ENCODE assay signal across 1 cellular context in genomic region chr6:28345201-28345600, GRCh38.
TF ChIP-seq lines count a peak whose summit lies in the region.

No MANE protein-coding gene starts in this region.

TF ChIP-seq in HepG2, 621 proteins besides CTCF, POLR2A, EP300 and RAD21 (continued from another document and continues in another):
- TF ChIP-seq ZNF567 (CRISPR knock-in tag; IDR thresholded peaks at IDR 0.05; ENCODE audit: borderline replicate concordance) = no peak
- TF ChIP-seq, protein P1, sequence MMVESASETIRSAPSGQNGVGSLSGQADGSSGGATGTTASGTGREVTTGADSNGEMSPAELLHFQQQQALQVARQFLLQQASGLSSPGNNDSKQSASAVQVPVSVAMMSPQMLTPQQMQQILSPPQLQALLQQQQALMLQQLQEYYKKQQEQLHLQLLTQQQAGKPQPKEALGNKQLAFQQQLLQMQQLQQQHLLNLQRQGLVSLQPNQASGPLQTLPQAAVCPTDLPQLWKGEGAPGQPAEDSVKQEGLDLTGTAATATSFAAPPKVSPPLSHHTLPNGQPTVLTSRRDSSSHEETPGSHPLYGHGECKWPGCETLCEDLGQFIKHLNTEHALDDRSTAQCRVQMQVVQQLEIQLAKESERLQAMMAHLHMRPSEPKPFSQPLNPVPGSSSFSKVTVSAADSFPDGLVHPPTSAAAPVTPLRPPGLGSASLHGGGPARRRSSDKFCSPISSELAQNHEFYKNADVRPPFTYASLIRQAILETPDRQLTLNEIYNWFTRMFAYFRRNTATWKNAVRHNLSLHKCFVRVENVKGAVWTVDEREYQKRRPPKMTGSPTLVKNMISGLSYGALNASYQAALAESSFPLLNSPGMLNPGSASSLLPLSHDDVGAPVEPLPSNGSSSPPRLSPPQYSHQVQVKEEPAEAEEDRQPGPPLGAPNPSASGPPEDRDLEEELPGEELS (CRISPR knock-in tag; IDR thresholded peaks at IDR 0.05) = peak; percentile 43; the same call in 1 of the 2 replicates
- TF ChIP-seq ZBTB20 (CRISPR knock-in tag; IDR thresholded peaks at IDR 0.05; ENCODE audit: borderline replicate concordance, low read depth) = peak; percentile 74; the same call in 1 of the 2 replicates
- no peak for TF ChIP-seq SRSF1 (optimal IDR thresholded peaks at IDR 0.05; ENCODE audit: low read depth, low read length)
- TF ChIP-seq, protein P2, sequence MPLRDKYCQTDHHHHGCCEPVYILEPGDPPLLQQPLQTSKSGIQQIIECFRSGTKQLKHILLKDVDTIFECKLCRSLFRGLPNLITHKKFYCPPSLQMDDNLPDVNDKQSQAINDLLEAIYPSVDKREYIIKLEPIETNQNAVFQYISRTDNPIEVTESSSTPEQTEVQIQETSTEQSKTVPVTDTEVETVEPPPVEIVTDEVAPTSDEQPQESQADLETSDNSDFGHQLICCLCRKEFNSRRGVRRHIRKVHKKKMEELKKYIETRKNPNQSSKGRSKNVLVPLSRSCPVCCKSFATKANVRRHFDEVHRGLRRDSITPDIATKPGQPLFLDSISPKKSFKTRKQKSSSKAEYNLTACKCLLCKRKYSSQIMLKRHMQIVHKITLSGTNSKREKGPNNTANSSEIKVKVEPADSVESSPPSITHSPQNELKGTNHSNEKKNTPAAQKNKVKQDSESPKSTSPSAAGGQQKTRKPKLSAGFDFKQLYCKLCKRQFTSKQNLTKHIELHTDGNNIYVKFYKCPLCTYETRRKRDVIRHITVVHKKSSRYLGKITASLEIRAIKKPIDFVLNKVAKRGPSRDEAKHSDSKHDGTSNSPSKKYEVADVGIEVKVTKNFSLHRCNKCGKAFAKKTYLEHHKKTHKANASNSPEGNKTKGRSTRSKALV (CRISPR knock-in tag; IDR thresholded peaks at IDR 0.05) = no peak
- TF ChIP-seq PATZ1 (CRISPR knock-in tag; IDR thresholded peaks at IDR 0.05) = peak; percentile 43; the same call in 1 of the 2 replicates
- TF ChIP-seq RBM39 (IDR thresholded peaks at IDR 0.05; ENCODE audit: low read depth, low read length, poor library complexity, severe bottlenecking) = no peak
- TF ChIP-seq, protein P3, sequence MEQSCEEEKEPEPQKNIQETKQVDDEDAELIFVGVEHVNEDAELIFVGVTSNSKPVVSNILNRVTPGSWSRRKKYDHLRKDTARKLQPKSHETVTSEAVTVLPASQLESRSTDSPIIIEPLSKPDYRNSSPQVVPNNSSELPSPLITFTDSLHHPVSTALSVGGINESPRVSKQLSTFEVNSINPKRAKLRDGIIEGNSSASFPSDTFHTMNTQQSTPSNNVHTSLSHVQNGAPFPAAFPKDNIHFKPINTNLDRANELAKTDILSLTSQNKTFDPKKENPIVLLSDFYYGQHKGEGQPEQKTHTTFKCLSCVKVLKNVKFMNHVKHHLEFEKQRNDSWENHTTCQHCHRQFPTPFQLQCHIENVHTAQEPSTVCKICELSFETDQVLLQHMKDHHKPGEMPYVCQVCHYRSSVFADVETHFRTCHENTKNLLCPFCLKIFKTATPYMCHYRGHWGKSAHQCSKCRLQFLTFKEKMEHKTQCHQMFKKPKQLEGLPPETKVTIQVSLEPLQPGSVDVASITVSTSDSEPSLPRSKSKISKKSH (CRISPR knock-in tag; IDR thresholded peaks at IDR 0.05; ENCODE audit: borderline replicate concordance) = no peak
- TF ChIP-seq, protein P4, sequence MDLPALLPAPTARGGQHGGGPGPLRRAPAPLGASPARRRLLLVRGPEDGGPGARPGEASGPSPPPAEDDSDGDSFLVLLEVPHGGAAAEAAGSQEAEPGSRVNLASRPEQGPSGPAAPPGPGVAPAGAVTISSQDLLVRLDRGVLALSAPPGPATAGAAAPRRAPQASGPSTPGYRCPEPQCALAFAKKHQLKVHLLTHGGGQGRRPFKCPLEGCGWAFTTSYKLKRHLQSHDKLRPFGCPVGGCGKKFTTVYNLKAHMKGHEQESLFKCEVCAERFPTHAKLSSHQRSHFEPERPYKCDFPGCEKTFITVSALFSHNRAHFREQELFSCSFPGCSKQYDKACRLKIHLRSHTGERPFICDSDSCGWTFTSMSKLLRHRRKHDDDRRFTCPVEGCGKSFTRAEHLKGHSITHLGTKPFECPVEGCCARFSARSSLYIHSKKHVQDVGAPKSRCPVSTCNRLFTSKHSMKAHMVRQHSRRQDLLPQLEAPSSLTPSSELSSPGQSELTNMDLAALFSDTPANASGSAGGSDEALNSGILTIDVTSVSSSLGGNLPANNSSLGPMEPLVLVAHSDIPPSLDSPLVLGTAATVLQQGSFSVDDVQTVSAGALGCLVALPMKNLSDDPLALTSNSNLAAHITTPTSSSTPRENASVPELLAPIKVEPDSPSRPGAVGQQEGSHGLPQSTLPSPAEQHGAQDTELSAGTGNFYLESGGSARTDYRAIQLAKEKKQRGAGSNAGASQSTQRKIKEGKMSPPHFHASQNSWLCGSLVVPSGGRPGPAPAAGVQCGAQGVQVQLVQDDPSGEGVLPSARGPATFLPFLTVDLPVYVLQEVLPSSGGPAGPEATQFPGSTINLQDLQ (CRISPR knock-in tag; IDR thresholded peaks at IDR 0.05) = no peak
- no peak for TF ChIP-seq MYC (CRISPR knock-in tag; IDR thresholded peaks at IDR 0.05; ENCODE audit: borderline replicate concordance)
- TF ChIP-seq ZBTB42 (CRISPR knock-in tag; IDR thresholded peaks at IDR 0.05) = no peak
- TF ChIP-seq KMT2A (CRISPR knock-in tag; IDR thresholded peaks at IDR 0.05) = no peak
- TF ChIP-seq TBX2 (CRISPR knock-in tag; IDR thresholded peaks at IDR 0.05; ENCODE audit: borderline replicate concordance) = peak; percentile 33; the same call in 1 of the 2 replicates
- peak; percentile 73 for TF ChIP-seq SALL1 (CRISPR knock-in tag; IDR thresholded peaks at IDR 0.05)
- TF ChIP-seq MED13 (CRISPR knock-in tag; IDR thresholded peaks at IDR 0.05) = no peak
- TF ChIP-seq ZFX (CRISPR knock-in tag; IDR thresholded peaks at IDR 0.05; ENCODE audit: low read depth) = no peak
- no peak for TF ChIP-seq ZNF674 (CRISPR knock-in tag; IDR thresholded peaks at IDR 0.05; ENCODE audit: low read depth)
- TF ChIP-seq MEIS1 (CRISPR knock-in tag; IDR thresholded peaks at IDR 0.05; ENCODE audit: borderline replicate concordance) = no peak
- TF ChIP-seq PLSCR1 (CRISPR knock-in tag; IDR thresholded peaks at IDR 0.05; ENCODE audit: borderline replicate concordance) = no peak
- peak; percentile 52; the same call in 1 of the 2 replicates for TF ChIP-seq SOX5 (CRISPR knock-in tag; IDR thresholded peaks at IDR 0.05; ENCODE audit: borderline replicate concordance)
- TF ChIP-seq ZNF703 (CRISPR knock-in tag; IDR thresholded peaks at IDR 0.05; ENCODE audit: borderline replicate concordance) = no peak
- TF ChIP-seq HNF4G (IDR thresholded peaks at IDR 0.05; ENCODE audit: borderline replicate concordance, low read depth, low read length) = peak; percentile 12; the same call in 1 of the 2 replicates
- TF ChIP-seq HNF4G (CRISPR knock-in tag; IDR thresholded peaks at IDR 0.05; ENCODE audit: borderline replicate concordance, low read depth) = no peak
- peak; percentile 78 for TF ChIP-seq TEAD3 (CRISPR knock-in tag; optimal IDR thresholded peaks at IDR 0.05; ENCODE audit: borderline replicate concordance)
- TF ChIP-seq ZNF614 (CRISPR knock-in tag; IDR thresholded peaks at IDR 0.05; ENCODE audit: borderline replicate concordance) = peak; percentile 94
- TF ChIP-seq, protein P5, sequence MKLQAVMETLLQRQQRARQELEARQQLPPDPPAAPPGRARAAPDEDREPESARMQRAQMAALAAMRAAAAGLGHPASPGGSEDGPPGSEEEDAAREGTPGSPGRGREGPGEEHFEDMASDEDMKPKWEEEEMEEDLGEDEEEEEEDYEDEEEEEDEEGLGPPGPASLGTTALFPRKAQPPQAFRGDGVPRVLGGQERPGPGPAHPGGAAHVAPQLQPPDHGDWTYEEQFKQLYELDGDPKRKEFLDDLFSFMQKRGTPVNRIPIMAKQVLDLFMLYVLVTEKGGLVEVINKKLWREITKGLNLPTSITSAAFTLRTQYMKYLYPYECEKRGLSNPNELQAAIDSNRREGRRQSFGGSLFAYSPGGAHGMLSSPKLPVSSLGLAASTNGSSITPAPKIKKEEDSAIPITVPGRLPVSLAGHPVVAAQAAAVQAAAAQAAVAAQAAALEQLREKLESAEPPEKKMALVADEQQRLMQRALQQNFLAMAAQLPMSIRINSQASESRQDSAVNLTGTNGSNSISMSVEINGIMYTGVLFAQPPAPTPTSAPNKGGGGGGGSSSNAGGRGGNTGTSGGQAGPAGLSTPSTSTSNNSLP (IDR thresholded peaks at IDR 0.05; ENCODE audit: low read depth, low read length) = peak; percentile 61; the same call in 1 of the 2 replicates
- TF ChIP-seq POLR2AphosphoS2 (IDR thresholded peaks at IDR 0.05; ENCODE audit: low read depth, low read length) = no peak
- TF ChIP-seq SSRP1 (CRISPR knock-in tag; IDR thresholded peaks at IDR 0.05) = no peak
- TF ChIP-seq PHB2 (IDR thresholded peaks at IDR 0.05; ENCODE audit: partially characterized antibody) = no peak
- TF ChIP-seq, protein P6, sequence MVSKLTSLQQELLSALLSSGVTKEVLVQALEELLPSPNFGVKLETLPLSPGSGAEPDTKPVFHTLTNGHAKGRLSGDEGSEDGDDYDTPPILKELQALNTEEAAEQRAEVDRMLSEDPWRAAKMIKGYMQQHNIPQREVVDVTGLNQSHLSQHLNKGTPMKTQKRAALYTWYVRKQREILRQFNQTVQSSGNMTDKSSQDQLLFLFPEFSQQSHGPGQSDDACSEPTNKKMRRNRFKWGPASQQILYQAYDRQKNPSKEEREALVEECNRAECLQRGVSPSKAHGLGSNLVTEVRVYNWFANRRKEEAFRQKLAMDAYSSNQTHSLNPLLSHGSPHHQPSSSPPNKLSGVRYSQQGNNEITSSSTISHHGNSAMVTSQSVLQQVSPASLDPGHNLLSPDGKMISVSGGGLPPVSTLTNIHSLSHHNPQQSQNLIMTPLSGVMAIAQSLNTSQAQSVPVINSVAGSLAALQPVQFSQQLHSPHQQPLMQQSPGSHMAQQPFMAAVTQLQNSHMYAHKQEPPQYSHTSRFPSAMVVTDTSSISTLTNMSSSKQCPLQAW (CRISPR knock-in tag; IDR thresholded peaks at IDR 0.05) = peak; percentile 66; the same call in 1 of the 2 replicates
- TF ChIP-seq HMG20A (CRISPR knock-in tag; IDR thresholded peaks at IDR 0.05; ENCODE audit: borderline replicate concordance) = peak; percentile 54; the same call in 1 of the 2 replicates
- TF ChIP-seq RNF219 (CRISPR knock-in tag; IDR thresholded peaks at IDR 0.05) = no peak
- TF ChIP-seq GFI1 (CRISPR knock-in tag; IDR thresholded peaks at IDR 0.05; ENCODE audit: borderline replicate concordance) = 0 out of 2 replicates have a peak, but pooled peaks have one; percentile 30
- peak; percentile 68; the same call in 1 of the 2 replicates for TF ChIP-seq ZFP90 (CRISPR knock-in tag; IDR thresholded peaks at IDR 0.05; ENCODE audit: borderline replicate concordance)
- no peak for TF ChIP-seq ZNF260 (CRISPR knock-in tag; IDR thresholded peaks at IDR 0.05; ENCODE audit: borderline replicate concordance, low read depth)
- no peak for TF ChIP-seq JDP2 (CRISPR knock-in tag; IDR thresholded peaks at IDR 0.05; ENCODE audit: borderline replicate concordance)
- TF ChIP-seq SMAD3 (CRISPR knock-in tag; IDR thresholded peaks at IDR 0.05) = 0 out of 2 replicates have a peak, but pooled peaks have one; percentile 22
- TF ChIP-seq, protein P7, sequence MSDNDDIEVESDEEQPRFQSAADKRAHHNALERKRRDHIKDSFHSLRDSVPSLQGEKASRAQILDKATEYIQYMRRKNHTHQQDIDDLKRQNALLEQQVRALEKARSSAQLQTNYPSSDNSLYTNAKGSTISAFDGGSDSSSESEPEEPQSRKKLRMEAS (IDR thresholded peaks at IDR 0.05) = 0 out of 2 replicates have a peak, but pooled peaks have one; percentile 34
- no peak for TF ChIP-seq TEAD2 (CRISPR knock-in tag; IDR thresholded peaks at IDR 0.05)
- TF ChIP-seq ZNF619 (CRISPR knock-in tag; IDR thresholded peaks at IDR 0.05) = no peak
- no peak for TF ChIP-seq ZNF225 (CRISPR knock-in tag; IDR thresholded peaks at IDR 0.05)
- TF ChIP-seq RARA (CRISPR knock-in tag; IDR thresholded peaks at IDR 0.05) = 0 out of 2 replicates have a peak, but pooled peaks have one; percentile 18
- no peak for TF ChIP-seq ARNT2 (CRISPR knock-in tag; IDR thresholded peaks at IDR 0.05; ENCODE audit: low read depth)
- no peak for TF ChIP-seq SAFB2 (CRISPR knock-in tag; IDR thresholded peaks at IDR 0.05; ENCODE audit: borderline replicate concordance, low read depth)
- no peak for TF ChIP-seq ZNF136 (CRISPR knock-in tag; IDR thresholded peaks at IDR 0.05; ENCODE audit: low read depth)
